In genomic region chr12:3463927-3464326, GRCh38 we compare ENCODE assay signal across 19 cellular contexts. TPM values are rescaled to one million over a fixed set of nuclear protein-coding genes. Genes with fewer than 3 reads are reported as not detected.
"Had no signal": no experiment of that assay in that cellular context is flagged by ENCODE, and none has a peak within 500 bp of the region (broad histone marks: within the 10 kb centered on the region; RNA-seq: fewer than 3 reads in every experiment).

No MANE protein-coding gene starts in this region.

- DNase-seq: activated CD4-positive, alpha-beta T cell treated with anti-CD3 and anti-CD28 coated beads, Interleukin-2, amount 50 U/mL, for 1 hour; activated CD4-positive, CD25-positive, alpha-beta regulatory T cell; activated CD8-positive, alpha-beta memory T cell treated with anti-CD3 and anti-CD28 coated beads for 24 hours; activated naive CD8-positive, alpha-beta T cell treated with anti-CD3 and anti-CD28 coated beads for 36 hours; amygdala; brain microvascular endothelial cell; dermis blood vessel endothelial cell; effector memory CD8-positive, alpha-beta T cell; heart right ventricle; natural killer cell; occipital lobe; right lobe of liver; stimulated activated naive CD8-positive, alpha-beta T cell treated with anti-CD3 and anti-CD28 coated beads, Interleukin-15, amount 100 ng/mL, for 72 hours; SW 1271 had no signal

- H3K36me3 Mint-ChIP-seq: activated naive CD8-positive, alpha-beta T cell treated with anti-CD3 and anti-CD28 coated beads for 36 hours; natural killer cell; type B pancreatic cell had no signal

- H3K27ac ChIP-seq: brain microvascular endothelial cell, gastroesophageal sphincter, heart right ventricle, prostate gland, right lobe of liver had no signal

- H3K9me3 ChIP-seq: gastroesophageal sphincter, heart right ventricle, prostate gland, right lobe of liver had no signal

- H3K4me1 Mint-ChIP-seq: activated naive CD8-positive, alpha-beta T cell treated with anti-CD3 and anti-CD28 coated beads for 36 hours; natural killer cell; stimulated activated naive CD8-positive, alpha-beta T cell treated with anti-CD3 and anti-CD28 coated beads, Interleukin-15, amount 100 ng/mL, for 72 hours had no signal

- H3K27me3 ChIP-seq: brain microvascular endothelial cell, right lobe of liver had no signal

- H3K27ac Mint-ChIP-seq: activated naive CD8-positive, alpha-beta T cell treated with anti-CD3 and anti-CD28 coated beads for 36 hours; effector memory CD8-positive, alpha-beta T cell; natural killer cell; stimulated activated naive CD8-positive, alpha-beta T cell treated with anti-CD3 and anti-CD28 coated beads, Interleukin-15, amount 100 ng/mL, for 72 hours; T-helper 2 cell treated with Interferon-gamma antibody and Interleukin-4, amounts not matched to agents 5 μg/mL and 100 μg/mL, for 36 hours; type B pancreatic cell had no signal

- H3K4me1 ChIP-seq: gastroesophageal sphincter, prostate gland, right lobe of liver had no signal

- H3K9me3 Mint-ChIP-seq: activated naive CD8-positive, alpha-beta T cell treated with anti-CD3 and anti-CD28 coated beads for 36 hours; effector memory CD8-positive, alpha-beta T cell; natural killer cell; stimulated activated naive CD8-positive, alpha-beta T cell treated with anti-CD3 and anti-CD28 coated beads, Interleukin-15, amount 100 ng/mL, for 72 hours; T-helper 2 cell treated with Interferon-gamma antibody and Interleukin-4, amounts not matched to agents 5 μg/mL and 100 μg/mL, for 36 hours; type B pancreatic cell had no signal

- H3K4me3 Mint-ChIP-seq: activated naive CD8-positive, alpha-beta T cell treated with anti-CD3 and anti-CD28 coated beads for 36 hours; effector memory CD8-positive, alpha-beta T cell; natural killer cell; stimulated activated naive CD8-positive, alpha-beta T cell treated with anti-CD3 and anti-CD28 coated beads, Interleukin-15, amount 100 ng/mL, for 72 hours; T-helper 2 cell treated with Interferon-gamma antibody and Interleukin-4, amounts not matched to agents 5 μg/mL and 100 μg/mL, for 36 hours; type B pancreatic cell had no signal

- H3K36me3 ChIP-seq: brain microvascular endothelial cell, gastroesophageal sphincter, heart right ventricle, prostate gland, right lobe of liver had no signal

- H3K4me3 ChIP-seq: gastroesophageal sphincter, heart right ventricle, prostate gland, right lobe of liver had no signal

- ATAC-seq: effector memory CD8-positive, alpha-beta T cell; gastroesophageal sphincter; heart right ventricle; natural killer cell; right lobe of liver; stimulated activated naive CD8-positive, alpha-beta T cell treated with anti-CD3 and anti-CD28 coated beads, Interleukin-15, amount 100 ng/mL, for 72 hours had no signal

RNA-seq across cellular contexts. Expression of gene PRMT8, which starts 27.1 kb away (rescaled TPM):
- total RNA-seq: activated naive CD8-positive, alpha-beta T cell treated with anti-CD3 and anti-CD28 coated beads for 36 hours; dermis blood vessel endothelial cell; epithelial cell of proximal tubule; natural killer cell; right lobe of liver had no signal
